Comparison of ENCODE assay signal across 8 cellular contexts in genomic region chr1:75133754-75134655, GRCh38. TPM values are rescaled to one million over a fixed set of nuclear protein-coding genes. Genes with fewer than 3 reads are reported as not detected.
A peak's percentile ranks its signal among the peaks of the same experiment; 100 is the strongest.
DNase-seq lines count a peak whose midpoint lies in the region; ATAC-seq and TF ChIP-seq lines count a peak whose summit lies in the region.

Gene LHX8, plus strand, starts transcription at chr1:75134388. Its CDS starts 2,227 bp downstream, at chr1:75136615.

- H3K4me3 ChIP-seq in cardiac muscle cell (peak within 1 kb of the TSS; percentile 31), liver (ENCODE audit: low read depth in 1 of 3, low read length in 3 of 3) (peak within 1 kb of the TSS in 2 of 3 donors; percentile 22 to 50), upper lobe of left lung (peak within 1 kb of the TSS in 3 of 4 donors; percentile 22 to 45 (median 29))

- peaks cover 10% of the 10 kb centered on the region for H3K9me3 Mint-ChIP-seq in activated naive CD8-positive, alpha-beta T cell treated with anti-CD3 and anti-CD28 coated beads for 36 hours
- H3K9me3 Mint-ChIP-seq in Calu3 (ENCODE audit: low read depth, unreplicated experiment): peaks cover 9% of the 10 kb centered on the region

- ATAC-seq in Right ventricle myocardium superior (ENCODE audit: poor library complexity) (no peak), upper lobe of left lung (ENCODE audit: low FRiP score in 2 of 2) (no peak)

- DNase-seq in cardiac muscle cell (ENCODE audit: low read depth in 1 of 2, low spot score in 1 of 2) (peak in 1 of 2 donors; percentile 56), Right ventricle myocardium superior (no peak), upper lobe of left lung (no peak), Calu3 (no peak), amniotic stem cell (lab: John Stamatoyannopoulos, UW) (no peak), C1 segment of cervical spinal cord (lab: John Stamatoyannopoulos, UW) (no peak)
- no peak for DNase-seq in activated naive CD8-positive, alpha-beta T cell treated with anti-CD3 and anti-CD28 coated beads for 36 hours

- intact Hi-C loops in Right ventricle myocardium superior (cut with DNase I): no loop called here
- intact Hi-C loops in Calu3 (cut with micrococcal nuclease; ENCODE audit: unreplicated experiment): no loop called here

- H3K36me3 Mint-ChIP-seq in activated naive CD8-positive, alpha-beta T cell treated with anti-CD3 and anti-CD28 coated beads for 36 hours: peaks cover 3% of the 10 kb centered on the region
- H3K36me3 Mint-ChIP-seq in Calu3 (ENCODE audit: insufficient read depth, unreplicated experiment): no peaks in the 10 kb centered on the region

- no peak for TF ChIP-seq RAD21 in liver (IDR thresholded peaks at IDR 0.05)

- H3K27me3 Mint-ChIP-seq in activated naive CD8-positive, alpha-beta T cell treated with anti-CD3 and anti-CD28 coated beads for 36 hours: peaks cover 96% of the 10 kb centered on the region
- no peaks in the 10 kb centered on the region for H3K27me3 Mint-ChIP-seq in Calu3 (ENCODE audit: unreplicated experiment)

- TF ChIP-seq EP300 in upper lobe of left lung (IDR thresholded peaks at IDR 0.05): no peak

- peaks cover 12% of the 10 kb centered on the region for H3K4me1 Mint-ChIP-seq in activated naive CD8-positive, alpha-beta T cell treated with anti-CD3 and anti-CD28 coated beads for 36 hours
- no peaks in the 10 kb centered on the region for H3K4me1 Mint-ChIP-seq in Calu3 (ENCODE audit: low read depth, unreplicated experiment)

- TF ChIP-seq POLR2A in upper lobe of left lung (IDR thresholded peaks at IDR 0.05): no peak

- peak within 1 kb of the TSS; percentile 80 for H3K4me3 Mint-ChIP-seq in activated naive CD8-positive, alpha-beta T cell treated with anti-CD3 and anti-CD28 coated beads for 36 hours
- H3K4me3 Mint-ChIP-seq in Calu3 (ENCODE audit: low read depth, unreplicated experiment): no peak within 1 kb of the TSS

- H3K4me1 ChIP-seq in cardiac muscle cell (ENCODE audit: low read depth) (peaks cover 21% of the 10 kb centered on the region), liver (ENCODE audit: control insufficient read depth in 4 of 4, insufficient read depth in 4 of 4, low read length in 3 of 4) (peaks cover 15 to 20% (median 16%) of the 10 kb centered on the region in 4 donors), upper lobe of left lung (peaks cover 17 to 32% (median 19%) of the 10 kb centered on the region in 4 donors)

- H3K36me3 ChIP-seq in cardiac muscle cell (no peaks in the 10 kb centered on the region), liver (ENCODE audit: control insufficient read depth in 4 of 4, insufficient read depth in 3 of 4, low read depth in 1 of 4, low read length in 3 of 4) (no peaks in the 10 kb centered on the region), upper lobe of left lung (no peaks in the 10 kb centered on the region)

- WGBS in liver: 11% methylated on average over 23 of the region's 23 CpGs
- 11 to 12% methylated on average over 21 to 23 of the region's 23 CpGs for WGBS in upper lobe of left lung, 2 donors

- H3K9ac ChIP-seq in liver (ENCODE audit: low read depth in 1 of 2, low read length in 2 of 2): no peak within 1 kb of the TSS

- H3K27ac ChIP-seq in cardiac muscle cell (no peak within 1 kb of the TSS), liver (ENCODE audit: low read depth in 1 of 2, low read length in 2 of 2) (no peak within 1 kb of the TSS), upper lobe of left lung (no peak within 1 kb of the TSS)

- no peak for TF ChIP-seq CTCF in cardiac muscle cell (IDR thresholded peaks at IDR 0.05; ENCODE audit: low read depth, low read length)
- no peak for TF ChIP-seq CTCF in liver (IDR thresholded peaks at IDR 0.05; ENCODE audit: low read depth, low read length, missing input control)
- no peak for TF ChIP-seq CTCF in upper lobe of left lung (IDR thresholded peaks at IDR 0.05)
- TF ChIP-seq CTCF in Calu3 (IDR thresholded peaks at IDR 0.05; ENCODE audit: unreplicated experiment): no peak

- no TSS peak for BruUV-seq in Calu3 (replicated peaks; lab: Mats Ljungman, UMichigan)

- H3K27me3 ChIP-seq in cardiac muscle cell: peaks cover 100% of the 10 kb centered on the region
- H3K27me3 ChIP-seq in liver (ENCODE audit: control insufficient read depth in 4 of 4, insufficient read depth in 4 of 4, low read length in 3 of 4): peaks cover 4 to 37% (median 24%) of the 10 kb centered on the region in 4 donors
- H3K27me3 ChIP-seq in upper lobe of left lung: peaks cover 0 to 79% (median 31%) of the 10 kb centered on the region in 4 donors

- H3K27ac Mint-ChIP-seq in activated naive CD8-positive, alpha-beta T cell treated with anti-CD3 and anti-CD28 coated beads for 36 hours: peak within 1 kb of the TSS; percentile 66
- no peak within 1 kb of the TSS for H3K27ac Mint-ChIP-seq in Calu3 (ENCODE audit: unreplicated experiment)

- CTCF ChIA-PET in Calu3 (lab: Charles Lee): interaction anchor here (0.6 kb wide), 1 partner anchor 383 kb away, joined by 4 read pairs; no protein-coding TSS in a partner anchor

- no peaks in the 10 kb centered on the region for H3K9me3 ChIP-seq in cardiac muscle cell (ENCODE audit: low read depth)
- H3K9me3 ChIP-seq in liver (ENCODE audit: control insufficient read depth in 4 of 4, low read length in 3 of 4): peaks cover 0 to 11% (median under 1%) of the 10 kb centered on the region in 4 donors
- H3K9me3 ChIP-seq in upper lobe of left lung: peaks cover 0 to 2% (median 0%) of the 10 kb centered on the region in 4 donors

TF ChIP-seq in liver, 16 proteins besides CTCF, POLR2A, EP300 and RAD21:
- TF ChIP-seq EGR1 (IDR thresholded peaks at IDR 0.05; ENCODE audit: low read depth in 2 of 2): no peak
- no peak for TF ChIP-seq YY1 (IDR thresholded peaks at IDR 0.05)
- no peak for TF ChIP-seq SP1 (IDR thresholded peaks at IDR 0.05)
- TF ChIP-seq JUND (IDR thresholded peaks at IDR 0.05): no peak
- TF ChIP-seq NR2F2 (IDR thresholded peaks at IDR 0.05): no peak
- TF ChIP-seq HNF4G (IDR thresholded peaks at IDR 0.05): no peak
- TF ChIP-seq FOXA2 (IDR thresholded peaks at IDR 0.05): no peak
- no peak for TF ChIP-seq GABPA (IDR thresholded peaks at IDR 0.05 in 1 of 2, conservative IDR thresholded peaks at IDR 0.05 in 1 of 2)
- no peak for TF ChIP-seq HNF4A (conservative IDR thresholded peaks at IDR 0.05)
- no peak for TF ChIP-seq REST (IDR thresholded peaks at IDR 0.05)
- no peak for TF ChIP-seq FOXA1 (IDR thresholded peaks at IDR 0.05)
- no peak for TF ChIP-seq TAF1 (conservative IDR thresholded peaks at IDR 0.05)

RNA-seq across cellular contexts. Expression of gene LHX8, which starts in this region (rescaled TPM):
- 0.18 and 0.35 TPM in 2 replicates for total RNA-seq in cardiac muscle cell
- polyA plus RNA-seq in cardiac muscle cell: 0.47 and 1.9 TPM in 2 replicates
- not detected for total RNA-seq in Right ventricle myocardium superior
- total RNA-seq in activated naive CD8-positive, alpha-beta T cell treated with anti-CD3 and anti-CD28 coated beads for 36 hours: not detected
- total RNA-seq in liver: not detected
- polyA plus RNA-seq in liver: not detected
- total RNA-seq in upper lobe of left lung: not detected
- not detected in 2 replicates for total RNA-seq in Calu3 (2022)
